Comparison of ENCODE assay signal across 11 cellular contexts in the genomic region with DNA sequence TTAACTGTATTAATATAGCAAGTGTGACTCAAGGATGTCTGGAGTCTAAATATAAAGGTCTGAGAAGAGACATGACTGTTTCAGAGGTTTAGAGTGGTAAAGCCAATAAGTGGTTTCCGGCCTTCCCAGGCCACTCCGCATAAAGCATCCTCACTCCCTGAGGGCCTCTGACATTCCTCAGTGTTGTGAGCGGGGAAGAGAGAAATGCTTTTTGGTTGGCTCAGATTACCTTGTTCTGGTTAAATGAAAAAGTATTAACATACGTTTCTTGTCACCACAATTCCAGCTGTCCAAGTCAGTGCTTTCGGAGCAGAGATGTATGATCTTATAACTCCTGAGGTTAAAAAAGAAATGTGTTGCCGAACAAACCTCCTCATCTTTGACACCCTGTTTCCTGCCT.
DNase-seq lines count a peak whose midpoint lies in the region; ATAC-seq, FAIRE-seq and TF ChIP-seq lines count a peak whose summit lies in the region.
"Had no signal": no experiment of that assay in that cellular context is flagged by ENCODE, and none has a peak within 500 bp of the region (broad histone marks: within the 10 kb centered on the region; RNA-seq: fewer than 3 reads in every experiment).

No MANE protein-coding gene starts in this region.

- peak; percentile 85 for FAIRE-seq in astrocyte (lab: Jason Lieb, UNC)

- H3F3A ChIP-seq in GM23338 (replicated peaks; ENCODE audit: low read depth) (no peaks in the 10 kb centered on the region), MM.1S (ENCODE audit: insufficient read depth, low read length) (no peaks in the 10 kb centered on the region)

- peak; percentile 33 for DNase-seq in GM23338 (ENCODE audit: low spot score)
- peak; percentile 92 for DNase-seq in astrocyte (ENCODE audit: low read depth)
- DNase-seq in left ventricle myocardium inferior, result peak; percentile 22
- DNase-seq in skeletal muscle cell (ENCODE audit: low read depth), result peak; percentile 86
- no peak for DNase-seq in tibial nerve (ENCODE audit: low spot score in 2 of 2)
- no peak for DNase-seq in MM.1S
- no peak for DNase-seq in NCI-H2107 (lab: John Stamatoyannopoulos, UW)
- DNase-seq: activated CD8-positive, alpha-beta memory T cell treated with anti-CD3 and anti-CD28 coated beads, Interleukin-2, amount 10 ng/mL, durations not matched to agents 7 days and 5 days; DMS153; NCI-H226 had no signal

- no peaks in the 10 kb centered on the region for H3K27me3 ChIP-seq in GM23338 (ENCODE audit: insufficient read depth)
- H3K27me3 ChIP-seq in astrocyte (ENCODE audit: insufficient read depth, low read length), result no peaks in the 10 kb centered on the region
- no peaks in the 10 kb centered on the region for H3K27me3 ChIP-seq in left ventricle myocardium inferior (ENCODE audit: low read depth)
- no peaks in the 10 kb centered on the region for H3K27me3 ChIP-seq in tibial nerve
- no peaks in the 10 kb centered on the region for H3K27me3 ChIP-seq in MM.1S (replicated peaks; ENCODE audit: insufficient read depth, low read length)

- TF ChIP-seq CTCF in GM23338 (conservative IDR thresholded peaks at IDR 0.05; ENCODE audit: low read depth in 2 of 2) (no peak), astrocyte (IDR thresholded peaks at IDR 0.05; ENCODE audit: insufficient read depth, low read depth, low read length) (no peak), left ventricle myocardium inferior (IDR thresholded peaks at IDR 0.05; ENCODE audit: borderline replicate concordance) (no peak), tibial nerve (IDR thresholded peaks at IDR 0.05) (no peak), MM.1S (IDR thresholded peaks at IDR 0.05; ENCODE audit: low read length) (no peak)

- H3K9ac ChIP-seq in astrocyte (ENCODE audit: low read length) (peak overlapping the region; percentile 63), MM.1S (ENCODE audit: low read length) (no peak overlapping the region)

- H3K4me2 ChIP-seq in GM23338 (no peak overlapping the region), astrocyte (ENCODE audit: low read length) (peak overlapping the region; percentile 62), MM.1S (ENCODE audit: low read depth, low read length) (no peak overlapping the region)

- H2AFZ ChIP-seq in GM23338 (no peak overlapping the region), astrocyte (ENCODE audit: low read depth, low read length) (no peak overlapping the region), MM.1S (ENCODE audit: low read length) (no peak overlapping the region)

- peaks cover 3% of the 10 kb centered on the region for H3K27me3 Mint-ChIP-seq in GM23338 (ENCODE audit: insufficient read depth, low read depth, poor library complexity)
- no peaks in the 10 kb centered on the region for H3K27me3 Mint-ChIP-seq in astrocyte (ENCODE audit: low read depth, unreplicated experiment)
- H3K27me3 Mint-ChIP-seq: activated CD8-positive, alpha-beta memory T cell treated with anti-CD3 and anti-CD28 coated beads, Interleukin-2, amount 10 ng/mL, durations not matched to agents 7 days and 5 days had no signal

- H3K9me2 ChIP-seq in GM23338 (ENCODE audit: insufficient read depth) (no peaks in the 10 kb centered on the region), MM.1S (replicated peaks; ENCODE audit: insufficient read depth, low read length) (no peaks in the 10 kb centered on the region)

- H3K79me2 ChIP-seq in GM23338 (replicated peaks; ENCODE audit: insufficient read depth) (no peaks in the 10 kb centered on the region), astrocyte (ENCODE audit: insufficient read depth, low read length) (peaks cover 23% of the 10 kb centered on the region), MM.1S (ENCODE audit: low read length) (no peaks in the 10 kb centered on the region)

- no peaks in the 10 kb centered on the region for H3K36me3 ChIP-seq in GM23338 (ENCODE audit: insufficient read depth)
- peaks cover 5% of the 10 kb centered on the region for H3K36me3 ChIP-seq in astrocyte (ENCODE audit: insufficient read depth, low read length)
- no peaks in the 10 kb centered on the region for H3K36me3 ChIP-seq in left ventricle myocardium inferior
- H3K36me3 ChIP-seq in tibial nerve, result no peaks in the 10 kb centered on the region
- no peaks in the 10 kb centered on the region for H3K36me3 ChIP-seq in MM.1S (replicated peaks; ENCODE audit: insufficient read depth, low read length)

- intact Hi-C loops in left ventricle myocardium inferior (cut with micrococcal nuclease), result no loop called here

- H3K4me3 ChIP-seq in GM23338 (no peak overlapping the region), astrocyte (ENCODE audit: insufficient read depth, low read depth, low read length) (no peak overlapping the region), left ventricle myocardium inferior (no peak overlapping the region), skeletal muscle cell (ENCODE audit: low read depth, low read length) (no peak overlapping the region), tibial nerve (no peak overlapping the region), MM.1S (ENCODE audit: low read length) (no peak overlapping the region)

- TF ChIP-seq EP300 in tibial nerve (IDR thresholded peaks at IDR 0.05), result peak in 1 of 2 donors; percentile 16

- H3K27ac ChIP-seq in GM23338 (ENCODE audit: low read depth) (no peak overlapping the region), astrocyte (ENCODE audit: low read depth, low read length) (peak overlapping the region; percentile 84), left ventricle myocardium inferior (replicated peaks) (peak overlapping the region; percentile 60), tibial nerve (peak overlapping the region in 2 of 4 donors; percentile 39 to 56), MM.1S (ENCODE audit: low read length) (no peak overlapping the region)

- TF ChIP-seq POLR2A in tibial nerve (IDR thresholded peaks at IDR 0.05), result no peak

- H3K4me1 ChIP-seq in GM23338 (ENCODE audit: insufficient read depth) (peaks cover 11% of the 10 kb centered on the region), astrocyte (ENCODE audit: insufficient read depth, low read length) (peaks cover 11% of the 10 kb centered on the region), left ventricle myocardium inferior (peaks cover 45% of the 10 kb centered on the region), tibial nerve (peaks cover 0 to 46% (median 2%) of the 10 kb centered on the region in 4 donors), MM.1S (ENCODE audit: low read length) (no peaks in the 10 kb centered on the region)

- H3K9me3 ChIP-seq in astrocyte (ENCODE audit: insufficient read depth, low read depth, low read length) (no peaks in the 10 kb centered on the region), left ventricle myocardium inferior (replicated peaks) (peaks cover 9% of the 10 kb centered on the region), tibial nerve (peaks cover 0 to 5% (median 0%) of the 10 kb centered on the region in 4 donors), MM.1S (replicated peaks; ENCODE audit: insufficient read depth, low read length) (no peaks in the 10 kb centered on the region)

- WGBS in tibial nerve, 2 donors, result 54 to 56% methylated on average over 6 of the region's 6 CpGs

- H3K36me3 Mint-ChIP-seq in GM23338 (ENCODE audit: low read depth) (no peaks in the 10 kb centered on the region), astrocyte (ENCODE audit: low read depth, unreplicated experiment) (peaks cover 13% of the 10 kb centered on the region)
- H3K36me3 Mint-ChIP-seq: activated CD8-positive, alpha-beta memory T cell treated with anti-CD3 and anti-CD28 coated beads, Interleukin-2, amount 10 ng/mL, durations not matched to agents 7 days and 5 days had no signal

- ATAC-seq in GM23338 (peak; percentile 55; the same call in 2 of the 3 replicates), HG03175 (IDR thresholded peaks at IDR 0.05; ENCODE audit: unreplicated experiment) (no peak)
- ATAC-seq: activated CD8-positive, alpha-beta memory T cell treated with anti-CD3 and anti-CD28 coated beads, Interleukin-2, amount 10 ng/mL, durations not matched to agents 7 days and 5 days had no signal

- H4K20me1 ChIP-seq in GM23338 (replicated peaks; ENCODE audit: insufficient read depth) (no peaks in the 10 kb centered on the region), astrocyte (ENCODE audit: insufficient read depth, low read length) (peaks cover 6% of the 10 kb centered on the region), MM.1S (ENCODE audit: insufficient read depth, low read length) (no peaks in the 10 kb centered on the region)

- H3K4me3 Mint-ChIP-seq in GM23338 (no peak overlapping the region), astrocyte (ENCODE audit: unreplicated experiment) (no peak overlapping the region)
- H3K4me3 Mint-ChIP-seq: activated CD8-positive, alpha-beta memory T cell treated with anti-CD3 and anti-CD28 coated beads, Interleukin-2, amount 10 ng/mL, durations not matched to agents 7 days and 5 days had no signal

- H3K4me1 Mint-ChIP-seq in GM23338, result peaks cover 17% of the 10 kb centered on the region
- H3K4me1 Mint-ChIP-seq in astrocyte (ENCODE audit: low read depth, unreplicated experiment), result peaks cover 48% of the 10 kb centered on the region
- H3K4me1 Mint-ChIP-seq: activated CD8-positive, alpha-beta memory T cell treated with anti-CD3 and anti-CD28 coated beads, Interleukin-2, amount 10 ng/mL, durations not matched to agents 7 days and 5 days had no signal

- H3K27ac Mint-ChIP-seq in GM23338 (no peak overlapping the region), astrocyte (ENCODE audit: unreplicated experiment) (peak overlapping the region; percentile 19)
- H3K27ac Mint-ChIP-seq: activated CD8-positive, alpha-beta memory T cell treated with anti-CD3 and anti-CD28 coated beads, Interleukin-2, amount 10 ng/mL, durations not matched to agents 7 days and 5 days had no signal

- H3K9me3 Mint-ChIP-seq in GM23338 (no peaks in the 10 kb centered on the region), astrocyte (ENCODE audit: unreplicated experiment) (no peaks in the 10 kb centered on the region)

TF ChIP-seq in GM23338, 12 proteins besides CTCF, POLR2A, EP300 and RAD21 (continues in another document):
- TF ChIP-seq EZH2phosphoT487 (IDR thresholded peaks at IDR 0.05; ENCODE audit: unreplicated experiment) (no peak), POLR2AphosphoS5 (IDR thresholded peaks at IDR 0.05; ENCODE audit: low read depth) (no peak)

Comparison
In these comparisons a context has a peak if more than half of its experiments do, and no peak if none do; other contexts are left out.
1. DNase-seq: peak in GM23338 (single experiment), astrocyte (single experiment), left ventricle myocardium inferior (single experiment) and skeletal muscle cell (single experiment); none in tibial nerve (0 of 2), MM.1S (single experiment) and NCI-H2107 (single experiment).
2. H3K27ac ChIP-seq: peak in astrocyte (single experiment) and left ventricle myocardium inferior (single experiment); none in GM23338 (single experiment) and MM.1S (single experiment).